19 cellular contexts compared by ENCODE assay signal in the genomic region with DNA sequence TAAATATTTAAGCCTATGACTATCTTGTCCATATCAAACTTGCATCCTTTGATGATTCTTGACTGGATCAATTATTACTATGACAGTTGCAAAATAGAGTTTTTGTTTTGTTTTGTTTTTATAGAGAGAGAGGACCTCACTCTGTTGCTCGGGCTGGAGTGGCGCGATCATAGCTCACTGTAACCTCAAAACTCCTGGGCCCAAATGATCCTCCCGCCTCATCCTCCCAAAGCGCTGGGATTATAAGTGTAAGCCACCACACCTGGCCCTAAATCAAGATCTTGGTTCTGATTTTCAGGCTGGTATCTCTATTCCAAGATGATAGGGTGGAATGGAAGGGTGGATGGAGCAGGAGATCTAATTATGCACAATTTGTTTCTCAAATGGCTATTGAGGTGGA. TPM values are rescaled to one million over a fixed set of nuclear protein-coding genes. Genes with fewer than 3 reads are reported as not detected.
DNase-seq lines count a peak whose midpoint lies in the region; ATAC-seq and TF ChIP-seq lines count a peak whose summit lies in the region.
"Had no signal": no experiment of that assay in that cellular context is flagged by ENCODE, and none has a peak within 500 bp of the region (broad histone marks: within the 10 kb centered on the region; RNA-seq: fewer than 3 reads in every experiment).

No MANE protein-coding gene starts in this region.

- DNase-seq in right atrium auricular region (ENCODE audit: low spot score) (peak; percentile 56), right cardiac atrium (no peak), PC-9 (no peak), tibial artery (no peak), SKM-1 (lab: John Stamatoyannopoulos, UW; ENCODE audit: unreplicated experiment) (no peak), endothelial cell (ENCODE audit: low spot score) (no peak)
- DNase-seq: Caco-2; CD4-positive, CD25-positive, alpha-beta regulatory T cell; CD8-positive, alpha-beta T cell; DMS153; DND-41; H9 had no signal

- no peak overlapping the region for H3K4me3 ChIP-seq in right atrium auricular region
- H3K4me3 ChIP-seq in right cardiac atrium (ENCODE audit: low read length), result no peak overlapping the region
- H3K4me3 ChIP-seq in PC-9, result no peak overlapping the region
- H3K4me3 ChIP-seq in tibial artery, result no peak overlapping the region
- H3K4me3 ChIP-seq: BLaER1, GM23338 had no signal

- H3K27me3 Mint-ChIP-seq in nephron (ENCODE audit: low read depth) (peaks cover 8% of the 10 kb centered on the region), endothelial cell (ENCODE audit: unreplicated experiment) (peaks cover 5% of the 10 kb centered on the region)

- no peaks in the 10 kb centered on the region for H4K20me1 ChIP-seq in PC-9 (ENCODE audit: insufficient read depth)
- H4K20me1 ChIP-seq: BLaER1 had no signal

- no TSS peak for BruUV-seq in PC-9 (replicated peaks; lab: Mats Ljungman, UMichigan)

- peak overlapping the region; percentile 98; the same call in 1 of the 2 replicates for H3K4me2 ChIP-seq in PC-9
- H3K4me2 ChIP-seq: BLaER1, GM23338 had no signal

- H3K79me2 ChIP-seq in PC-9 (ENCODE audit: low read depth), result peaks cover 37% of the 10 kb centered on the region

- WGBS in right cardiac atrium, result 94% methylated on average over 5 of the region's 5 CpGs

- no peak overlapping the region for H2AFZ ChIP-seq in PC-9
- H2AFZ ChIP-seq: GM23338 had no signal

- H3K9me3 ChIP-seq in right atrium auricular region (no peaks in the 10 kb centered on the region), right cardiac atrium (ENCODE audit: control insufficient read depth, low read length) (no peaks in the 10 kb centered on the region), PC-9 (ENCODE audit: insufficient read depth, low read depth) (no peaks in the 10 kb centered on the region), tibial artery (no peaks in the 10 kb centered on the region)
- H3K9me3 ChIP-seq: BLaER1, Caco-2 had no signal

- no peaks in the 10 kb centered on the region; the same call in 1 of the 2 replicates for H3K9me2 ChIP-seq in PC-9 (ENCODE audit: insufficient read depth)

- peaks cover 68% of the 10 kb centered on the region for H3F3A ChIP-seq in PC-9 (ENCODE audit: insufficient read depth, low read depth)

- peaks cover 0 to 50% of the 10 kb centered on the region in 2 donors for H3K4me1 ChIP-seq in right atrium auricular region
- H3K4me1 ChIP-seq in right cardiac atrium (ENCODE audit: control insufficient read depth, insufficient read depth, low read length), result peaks cover 2% of the 10 kb centered on the region
- peaks cover 96% of the 10 kb centered on the region for H3K4me1 ChIP-seq in PC-9 (replicated peaks; ENCODE audit: insufficient read depth)
- peaks cover 4 to 84% (median 45%) of the 10 kb centered on the region in 4 donors for H3K4me1 ChIP-seq in tibial artery

- peak overlapping the region in 2 of 3 experiments; percentile 64 to 80 for H3K27ac Mint-ChIP-seq in nephron
- H3K27ac Mint-ChIP-seq in endothelial cell (ENCODE audit: unreplicated experiment), result no peak overlapping the region
- H3K27ac Mint-ChIP-seq: B cell; CD8-positive, alpha-beta T cell; GM23338; H9 had no signal

- POLR2A ChIA-PET in PC-9 (lab: Charles Lee; ENCODE audit: unreplicated experiment), result interaction anchor here (0.6 kb wide), 1 partner anchor 835 kb away, joined by 4 read pairs; no protein-coding TSS in a partner anchor

- intact Hi-C loops in right cardiac atrium (cut with DNase I), result loop anchor here in 1 of 4 donors (10.0 kb wide), 1 partner anchor 105 kb away; no protein-coding TSS in a partner anchor
- intact Hi-C loops in PC-9 (cut with micrococcal nuclease; ENCODE audit: unreplicated experiment), result no loop called here
- intact Hi-C loops in tibial artery (cut with DNase I; ENCODE audit: low total_unique reads), result no loop called here

- H3K4me1 Mint-ChIP-seq in nephron (peaks cover 36% of the 10 kb centered on the region), endothelial cell (ENCODE audit: unreplicated experiment) (peaks cover 16% of the 10 kb centered on the region)

- H3K27ac ChIP-seq in right atrium auricular region, result peak overlapping the region; percentile 81 to 84
- H3K27ac ChIP-seq in right cardiac atrium (ENCODE audit: low read length), result no peak overlapping the region
- peak overlapping the region; percentile 94 for H3K27ac ChIP-seq in PC-9
- peak overlapping the region; percentile 94 to 97 for H3K27ac ChIP-seq in tibial artery
- H3K27ac ChIP-seq: BLaER1, C4-2B had no signal

- no peaks in the 10 kb centered on the region for H3K36me3 Mint-ChIP-seq in nephron (ENCODE audit: low read depth)
- no peaks in the 10 kb centered on the region for H3K36me3 Mint-ChIP-seq in endothelial cell (ENCODE audit: low read depth, unreplicated experiment)
- H3K36me3 Mint-ChIP-seq: CD4-positive, CD25-positive, alpha-beta regulatory T cell; CD8-positive, alpha-beta T cell had no signal

- H3K27me3 ChIP-seq in right atrium auricular region, result no peaks in the 10 kb centered on the region
- no peaks in the 10 kb centered on the region for H3K27me3 ChIP-seq in right cardiac atrium (ENCODE audit: control insufficient read depth, insufficient read depth)
- no peaks in the 10 kb centered on the region for H3K27me3 ChIP-seq in PC-9 (ENCODE audit: insufficient read depth, low read depth)
- no peaks in the 10 kb centered on the region for H3K27me3 ChIP-seq in tibial artery
- H3K27me3 ChIP-seq: BLaER1 had no signal

- H3K4me3 Mint-ChIP-seq in nephron, result no peak overlapping the region
- H3K4me3 Mint-ChIP-seq in endothelial cell (ENCODE audit: unreplicated experiment), result no peak overlapping the region
- H3K4me3 Mint-ChIP-seq: B cell; CD4-positive, CD25-positive, alpha-beta regulatory T cell; CD8-positive, alpha-beta T cell; GM23338; H9 had no signal

- CTCF ChIA-PET in PC-9 (lab: Charles Lee), result no interaction called here

- H3K9me3 Mint-ChIP-seq in nephron (no peaks in the 10 kb centered on the region), endothelial cell (ENCODE audit: unreplicated experiment) (no peaks in the 10 kb centered on the region)
- H3K9me3 Mint-ChIP-seq: CD8-positive, alpha-beta T cell; H9 had no signal

- ATAC-seq in right cardiac atrium, result no peak
- ATAC-seq in HG02588 (IDR thresholded peaks at IDR 0.05; ENCODE audit: unreplicated experiment), result no peak
- ATAC-seq: CD8-positive, alpha-beta T cell; GM23338; HCT116 had no signal

- TF ChIP-seq CTCF in right atrium auricular region (IDR thresholded peaks at IDR 0.05), result no peak
- TF ChIP-seq CTCF in PC-9 (conservative IDR thresholded peaks at IDR 0.05), result no peak
- no peak for TF ChIP-seq CTCF in nephron (IDR thresholded peaks at IDR 0.05; ENCODE audit: unreplicated experiment in 3 of 3)
- TF ChIP-seq CTCF in tibial artery (IDR thresholded peaks at IDR 0.05), result no peak
- TF ChIP-seq CTCF in endothelial cell (IDR thresholded peaks at IDR 0.05; ENCODE audit: unreplicated experiment), result no peak

- no peaks in the 10 kb centered on the region for H3K36me3 ChIP-seq in right atrium auricular region
- no peaks in the 10 kb centered on the region for H3K36me3 ChIP-seq in PC-9 (ENCODE audit: low read depth)
- H3K36me3 ChIP-seq in tibial artery, result no peaks in the 10 kb centered on the region
- H3K36me3 ChIP-seq: BLaER1 had no signal

RNA-seq across cellular contexts. Expression of a gene that starts 46.5 kb away (rescaled TPM):
- total RNA-seq in right atrium auricular region (10 to 100 TPM; 18.0 to 18.2 TPM), right cardiac atrium (10 to 100 TPM; 19.4 to 21.8 (median 21.2) TPM), PC-9 (2021) (18.5 and 22.7 TPM in 2 replicates), endothelial cell (ENCODE audit: unreplicated experiment) (19.8 TPM)
- polyA plus RNA-seq in right cardiac atrium, result 19.9 TPM

RNA-seq across cellular contexts. Expression of a gene that starts 46.8 kb away (rescaled TPM):
- total RNA-seq in right atrium auricular region, result 10 to 100 TPM; 16.1 to 25.0 TPM
- total RNA-seq in right cardiac atrium, result 10 to 100 TPM; 27.3 to 30.9 (median 29.0) TPM
- 26.8 TPM for polyA plus RNA-seq in right cardiac atrium
- total RNA-seq in PC-9 (2021), result 29.3 and 33.0 TPM in 2 replicates
- 39.1 TPM for total RNA-seq in endothelial cell (ENCODE audit: unreplicated experiment)
